6 cellular contexts compared by ENCODE assay signal in the genomic region with DNA sequence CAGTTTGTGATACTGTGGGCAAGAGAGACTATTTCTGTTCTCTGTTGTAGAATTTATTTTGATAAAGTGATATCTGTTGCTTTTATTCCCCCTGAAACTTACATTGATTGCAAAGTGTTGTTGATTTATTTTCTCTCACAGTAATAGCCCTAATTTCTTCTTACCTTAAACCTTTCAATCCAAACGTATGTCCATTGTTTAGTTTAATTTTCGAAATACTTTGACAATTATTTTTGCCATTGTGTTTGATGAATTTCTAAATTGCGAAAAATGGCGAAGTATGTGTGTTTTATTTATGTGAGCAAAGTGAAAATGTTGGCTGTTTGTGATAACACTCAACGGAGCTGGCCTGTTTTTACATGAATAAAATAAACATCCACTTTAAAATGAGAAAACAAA. TPM values are rescaled to one million over a fixed set of nuclear protein-coding genes. Genes with fewer than 3 reads are reported as not detected.
DNase-seq lines count a peak whose midpoint lies in the region; ATAC-seq and TF ChIP-seq lines count a peak whose summit lies in the region.
"Had no signal": no experiment of that assay in that cellular context is flagged by ENCODE, and none has a peak within 500 bp of the region (broad histone marks: within the 10 kb centered on the region; RNA-seq: fewer than 3 reads in every experiment).

No MANE protein-coding gene starts in this region.

- H3K9me2 ChIP-seq in PC-3 (replicated peaks; ENCODE audit: low read length) (no peaks in the 10 kb centered on the region), hepatocyte (replicated peaks; ENCODE audit: insufficient read depth) (no peaks in the 10 kb centered on the region)

- intact Hi-C loops in PC-3 (cut with micrococcal nuclease) = loop anchor here (2.0 to 5.0 kb wide), 3 partner anchors 71 to 134 kb away; a partner anchor contains a TSS

- H3K4me1 ChIP-seq in PC-3 (ENCODE audit: insufficient read depth, low read length) (peaks cover 28% of the 10 kb centered on the region), hepatocyte (ENCODE audit: insufficient read depth) (peaks cover 6% of the 10 kb centered on the region), upper lobe of left lung (peaks cover 6 to 26% (median 14%) of the 10 kb centered on the region in 4 donors)

- no peak for DNase-seq in PC-3
- DNase-seq in hepatocyte (ENCODE audit: low spot score) = no peak
- no peak for DNase-seq in upper lobe of left lung
- DNase-seq in type B pancreatic cell (ENCODE audit: extremely low spot score, unreplicated experiment) = no peak
- no peak for DNase-seq in progenitor cell of endocrine pancreas (ENCODE audit: low spot score, unreplicated experiment)

- TSS peak; percentile 86 for BruUV-seq in PC-3 (replicated peaks; lab: Mats Ljungman, UMichigan)

- H3K9me3 Mint-ChIP-seq in type B pancreatic cell = no peaks in the 10 kb centered on the region
- H3K9me3 Mint-ChIP-seq in progenitor cell of endocrine pancreas (ENCODE audit: low read depth) = no peaks in the 10 kb centered on the region
- H3K9me3 Mint-ChIP-seq: activated CD4-positive, alpha-beta memory T cell treated with anti-CD3 and anti-CD28 coated beads for 36 hours had no signal

- H3K27me3 ChIP-seq in PC-3 (ENCODE audit: low read length) = no peaks in the 10 kb centered on the region
- H3K27me3 ChIP-seq in hepatocyte = peaks cover 2% of the 10 kb centered on the region
- H3K27me3 ChIP-seq in upper lobe of left lung = no peaks in the 10 kb centered on the region

- H3K27ac Mint-ChIP-seq in type B pancreatic cell = no peak overlapping the region
- H3K27ac Mint-ChIP-seq in progenitor cell of endocrine pancreas = no peak overlapping the region
- H3K27ac Mint-ChIP-seq: activated CD4-positive, alpha-beta memory T cell treated with anti-CD3 and anti-CD28 coated beads for 36 hours had no signal

- H3K27me3 Mint-ChIP-seq in type B pancreatic cell (peaks cover 21% of the 10 kb centered on the region), progenitor cell of endocrine pancreas (peaks cover 5% of the 10 kb centered on the region)
- H3K27me3 Mint-ChIP-seq: activated CD4-positive, alpha-beta memory T cell treated with anti-CD3 and anti-CD28 coated beads for 36 hours had no signal

- POLR2A ChIA-PET in PC-3 (lab: Charles Lee; ENCODE audit: unreplicated experiment) = interaction anchor here (0.6 to 1.0 kb wide), 4 partner anchors 14 to 106 kb away, joined by 3 to 6 read pairs (median 4); a partner anchor contains a TSS

- 18% methylated on average over 5 of the region's 5 CpGs for WGBS in hepatocyte (ENCODE audit: low lambda C conversion rate, missing lambda C conversion rate)
- WGBS in upper lobe of left lung, 2 donors = 5 to 6% methylated on average over 5 of the region's 5 CpGs

- H3K9me3 ChIP-seq in PC-3 (ENCODE audit: low read length) (no peaks in the 10 kb centered on the region), hepatocyte (ENCODE audit: low read depth) (no peaks in the 10 kb centered on the region), upper lobe of left lung (no peaks in the 10 kb centered on the region)

- H3K36me3 Mint-ChIP-seq in type B pancreatic cell (no peaks in the 10 kb centered on the region), progenitor cell of endocrine pancreas (ENCODE audit: insufficient read depth) (peaks cover 1% of the 10 kb centered on the region)

- H3K79me2 ChIP-seq in PC-3 (ENCODE audit: low read length) = peaks cover 25% of the 10 kb centered on the region
- peaks cover 34% of the 10 kb centered on the region for H3K79me2 ChIP-seq in hepatocyte

- H3K4me2 ChIP-seq in PC-3 (ENCODE audit: low read length) = peak overlapping the region; percentile 82
- H3K4me2 ChIP-seq in hepatocyte = peak overlapping the region; percentile 80

- H4K20me1 ChIP-seq in PC-3 (ENCODE audit: low read length) (no peaks in the 10 kb centered on the region), hepatocyte (ENCODE audit: insufficient read depth, poor library complexity, severe bottlenecking) (no peaks in the 10 kb centered on the region)

- no peak for TF ChIP-seq CTCF in PC-3 (conservative IDR thresholded peaks at IDR 0.05; ENCODE audit: low read depth, low read length)
- TF ChIP-seq CTCF in hepatocyte (IDR thresholded peaks at IDR 0.05; ENCODE audit: poor library complexity) = no peak
- no peak for TF ChIP-seq CTCF in upper lobe of left lung (IDR thresholded peaks at IDR 0.05)
- TF ChIP-seq CTCF in type B pancreatic cell (conservative IDR thresholded peaks at IDR 0.05) = no peak
- TF ChIP-seq CTCF in progenitor cell of endocrine pancreas (IDR thresholded peaks at IDR 0.05; ENCODE audit: unreplicated experiment) = no peak

- peak overlapping the region; percentile 78 for H3K9ac ChIP-seq in PC-3 (ENCODE audit: low read length)

- CTCF ChIA-PET in PC-3 (lab: Charles Lee) = interaction anchor here (1.6 kb wide), 1 partner anchor 89 kb away, joined by 6 read pairs; no protein-coding TSS in a partner anchor

- H3K27ac ChIP-seq in PC-3 (ENCODE audit: low read length) (peak overlapping the region; percentile 48), hepatocyte (peak overlapping the region; percentile 91), upper lobe of left lung (peak overlapping the region; percentile 63 to 86 (median 83))

- no peak overlapping the region for H3K4me3 Mint-ChIP-seq in type B pancreatic cell
- H3K4me3 Mint-ChIP-seq in progenitor cell of endocrine pancreas (ENCODE audit: low read depth) = no peak overlapping the region
- H3K4me3 Mint-ChIP-seq: activated CD4-positive, alpha-beta memory T cell treated with anti-CD3 and anti-CD28 coated beads for 36 hours had no signal

- TF ChIP-seq POLR2A in upper lobe of left lung (IDR thresholded peaks at IDR 0.05) = no peak

- H2AFZ ChIP-seq in PC-3 (ENCODE audit: low read length) (peak overlapping the region; percentile 93), hepatocyte (peak overlapping the region; percentile 54)

- H3K4me1 Mint-ChIP-seq in type B pancreatic cell (ENCODE audit: unreplicated experiment) = no peaks in the 10 kb centered on the region
- peaks cover 2% of the 10 kb centered on the region for H3K4me1 Mint-ChIP-seq in progenitor cell of endocrine pancreas (ENCODE audit: low read depth)

- no peak for TF ChIP-seq EP300 in upper lobe of left lung (IDR thresholded peaks at IDR 0.05)

- H3K4me3 ChIP-seq in PC-3 (ENCODE audit: low read length) = peak overlapping the region; percentile 86
- H3K4me3 ChIP-seq in hepatocyte = peak overlapping the region; percentile 62
- H3K4me3 ChIP-seq in upper lobe of left lung = peak overlapping the region in 3 of 4 donors; percentile 52 to 75 (median 75)

- no peak for ATAC-seq in PC-3
- ATAC-seq in upper lobe of left lung (ENCODE audit: low FRiP score in 2 of 2) = no peak

- H3F3A ChIP-seq in PC-3 (ENCODE audit: low read length, unreplicated experiment) = peaks cover 5% of the 10 kb centered on the region

- H3K36me3 ChIP-seq in PC-3 (ENCODE audit: low read depth, low read length) (no peaks in the 10 kb centered on the region), hepatocyte (replicated peaks; ENCODE audit: insufficient read depth, low read depth) (no peaks in the 10 kb centered on the region), upper lobe of left lung (no peaks in the 10 kb centered on the region)

RNA-seq across cellular contexts. Expression of a gene that starts 0.4 kb away (rescaled TPM):
- total RNA-seq in PC-3 (2014; rRNA removed) (10.8 and 12.3 TPM in 2 replicates), hepatocyte (14.7 and 24.4 TPM in 2 replicates), upper lobe of left lung (10 to 100 TPM in 3 of 6 donors, 1 to 10 TPM in 3; 9.1 to 24.1 (median 11.4) TPM), type B pancreatic cell (ENCODE audit: low replicate concordance) (10.9 and 16.7 TPM in 2 replicates), progenitor cell of endocrine pancreas (25.9 and 27.5 TPM in 2 replicates)
- 7.6 and 7.8 TPM in 2 replicates for polyA plus RNA-seq in hepatocyte

RNA-seq across cellular contexts. Expression of a gene that starts 7.5 kb away (rescaled TPM):
- not detected in 2 replicates for total RNA-seq in PC-3 (2014; rRNA removed)
- 0.17 TPM in 1 of 2 replicates, not detected in the other for total RNA-seq in hepatocyte
- polyA plus RNA-seq in hepatocyte = not detected in 2 replicates
- total RNA-seq in upper lobe of left lung = 1 to 10 TPM in 2 of 6 donors, under 1 TPM in 4; 0.33 to 1.3 (median 0.70) TPM
- 0.55 TPM in 1 of 2 replicates, not detected in the other for total RNA-seq in type B pancreatic cell (ENCODE audit: low replicate concordance)
- 0.24 TPM in 1 of 2 replicates, not detected in the other for total RNA-seq in progenitor cell of endocrine pancreas
- total RNA-seq: activated CD4-positive, alpha-beta memory T cell treated with anti-CD3 and anti-CD28 coated beads for 36 hours had no signal

RNA-seq across cellular contexts. Expression of a gene that starts 14.5 kb away (rescaled TPM):
- total RNA-seq in PC-3 (2014; rRNA removed) (2.3 and 3.7 TPM in 2 replicates), hepatocyte (3.1 and 4.3 TPM in 2 replicates), upper lobe of left lung (1 to 10 TPM; 3.0 to 9.4 (median 4.7) TPM), type B pancreatic cell (ENCODE audit: low replicate concordance) (7.8 TPM in 2 replicates), progenitor cell of endocrine pancreas (9.0 and 9.2 TPM in 2 replicates)
- 3.1 and 3.5 TPM in 2 replicates for polyA plus RNA-seq in hepatocyte

RNA-seq across cellular contexts. Expression of a gene that starts 14.8 kb away (rescaled TPM):
- total RNA-seq in PC-3 (2014; rRNA removed) (6.2 and 9.0 TPM in 2 replicates), hepatocyte (5.1 and 6.2 TPM in 2 replicates), upper lobe of left lung (1 to 10 TPM; 3.1 to 8.3 (median 4.1) TPM), type B pancreatic cell (ENCODE audit: low replicate concordance) (3.6 and 7.9 TPM in 2 replicates), progenitor cell of endocrine pancreas (11.4 and 11.7 TPM in 2 replicates)
- 2.5 and 3.1 TPM in 2 replicates for polyA plus RNA-seq in hepatocyte

RNA-seq across cellular contexts. Expression of a gene that starts 41.5 kb away (rescaled TPM):
- total RNA-seq in PC-3 (2014; rRNA removed) (10.8 and 11.7 TPM in 2 replicates), hepatocyte (12.1 and 12.2 TPM in 2 replicates), upper lobe of left lung (10 to 100 TPM in 5 of 6 donors, 1 to 10 TPM in 1; 5.4 to 36.7 (median 12.4) TPM), type B pancreatic cell (ENCODE audit: low replicate concordance) (16.5 and 27.1 TPM in 2 replicates), progenitor cell of endocrine pancreas (38.5 and 40.1 TPM in 2 replicates)
- 7.4 and 8.0 TPM in 2 replicates for polyA plus RNA-seq in hepatocyte
